ENCODE assay signal across 17 cellular contexts in the genomic region with DNA sequence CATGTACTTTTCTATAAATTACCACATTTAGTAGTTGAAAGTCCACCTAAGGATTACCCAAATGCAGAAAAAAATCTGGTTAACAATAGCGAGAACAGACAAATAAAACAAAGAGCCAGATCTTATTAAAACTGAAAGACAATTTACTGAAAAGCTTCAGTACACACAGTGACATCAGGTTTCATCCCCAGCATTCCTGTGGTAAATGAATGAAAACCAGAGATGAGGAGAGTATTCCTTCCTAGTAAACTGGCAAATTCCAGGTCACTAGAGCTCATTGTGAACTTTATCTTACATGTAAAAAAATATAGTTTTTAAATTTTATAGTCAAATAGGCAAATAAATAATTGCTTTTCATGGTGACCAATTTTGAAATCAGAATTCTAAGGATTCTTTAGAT.
DNase-seq lines count a peak whose midpoint lies in the region; FAIRE-seq and TF ChIP-seq lines count a peak whose summit lies in the region.
"Had no signal": no experiment of that assay in that cellular context is flagged by ENCODE, and none has a peak within 500 bp of the region (broad histone marks: within the 10 kb centered on the region; RNA-seq: fewer than 3 reads in every experiment).

No MANE protein-coding gene starts in this region.

- H4K20me1 ChIP-seq in astrocyte (ENCODE audit: insufficient read depth, low read length), result no peaks in the 10 kb centered on the region
- no peaks in the 10 kb centered on the region for H4K20me1 ChIP-seq in smooth muscle cell (ENCODE audit: low read depth)

- FAIRE-seq in HTR-8/SVneo (lab: Jason Lieb, UNC), result no peak
- FAIRE-seq in astrocyte (lab: Jason Lieb, UNC), result no peak
- FAIRE-seq in GM12892 (lab: Jason Lieb, UNC), result no peak
- FAIRE-seq: A204.1, G401.6, GM19239, H1 had no signal

- H3K79me2 ChIP-seq in astrocyte (ENCODE audit: insufficient read depth, low read length) (no peaks in the 10 kb centered on the region), smooth muscle cell (ENCODE audit: low read depth) (no peaks in the 10 kb centered on the region)

- no peaks in the 10 kb centered on the region for H3K36me3 Mint-ChIP-seq in astrocyte (ENCODE audit: low read depth, unreplicated experiment)
- H3K36me3 Mint-ChIP-seq: CD4-positive, alpha-beta memory T cell had no signal

- H3K36me3 ChIP-seq in astrocyte (ENCODE audit: insufficient read depth, low read length), result no peaks in the 10 kb centered on the region
- no peaks in the 10 kb centered on the region for H3K36me3 ChIP-seq in kidney epithelial cell (ENCODE audit: control insufficient read depth, insufficient read depth, low read length)
- H3K36me3 ChIP-seq in smooth muscle cell (ENCODE audit: low read depth), result no peaks in the 10 kb centered on the region
- H3K36me3 ChIP-seq: HAP-1 had no signal

- H3K9me3 ChIP-seq in astrocyte (ENCODE audit: insufficient read depth, low read depth, low read length), result no peaks in the 10 kb centered on the region
- H3K9me3 ChIP-seq in smooth muscle cell (replicated peaks; ENCODE audit: low read depth), result no peaks in the 10 kb centered on the region
- H3K9me3 ChIP-seq: HAP-1 had no signal

- H3K9me3 Mint-ChIP-seq in astrocyte (ENCODE audit: unreplicated experiment), result no peaks in the 10 kb centered on the region

- no peak for TF ChIP-seq POLR2A in GM12892 (IDR thresholded peaks at IDR 0.05; ENCODE audit: low read depth, low read length)

- no peak overlapping the region for H3K4me2 ChIP-seq in astrocyte (ENCODE audit: low read length)
- H3K4me2 ChIP-seq in smooth muscle cell, result peak overlapping the region; percentile 24

- H3K27me3 Mint-ChIP-seq in astrocyte (ENCODE audit: low read depth, unreplicated experiment), result no peaks in the 10 kb centered on the region
- H3K27me3 Mint-ChIP-seq: B cell; CD4-positive, alpha-beta memory T cell had no signal

- peak; percentile 11 for DNase-seq in HTR-8/SVneo (ENCODE audit: insufficient read length, low spot score)
- DNase-seq in astrocyte (ENCODE audit: low read depth), result no peak
- peak; percentile 37 for DNase-seq in kidney epithelial cell (ENCODE audit: low read depth)
- no peak for DNase-seq in smooth muscle cell (lab: John Stamatoyannopoulos, UW; ENCODE audit: unreplicated experiment)
- no peak for DNase-seq in SK-N-DZ (ENCODE audit: low spot score)
- DNase-seq in GM12892 (ENCODE audit: insufficient read length), result no peak
- no peak for DNase-seq in stimulated activated CD4-positive, alpha-beta T cell treated with anti-CD3 and anti-CD28 coated beads, Interleukin-12 subunit alpha, Interleukin-12 subunit beta, amount 100 ng/mL, for 4 hours
- DNase-seq: C1 segment of cervical spinal cord; CD4-positive, alpha-beta memory T cell; DMS79 treated with DMSO at 0.1 percent for 48 hours; EL had no signal

- no peak overlapping the region for H3K27ac ChIP-seq in astrocyte (ENCODE audit: low read depth, low read length)
- H3K27ac ChIP-seq in smooth muscle cell (ENCODE audit: low read depth), result no peak overlapping the region

- H3K4me3 ChIP-seq in astrocyte (ENCODE audit: insufficient read depth, low read depth, low read length), result no peak overlapping the region
- no peak overlapping the region for H3K4me3 ChIP-seq in kidney epithelial cell (ENCODE audit: low read depth, low read length)
- H3K4me3 ChIP-seq in smooth muscle cell, result no peak overlapping the region
- H3K4me3 ChIP-seq: HAP-1 had no signal

- H3K27me3 ChIP-seq in astrocyte (ENCODE audit: insufficient read depth, low read length), result no peaks in the 10 kb centered on the region
- no peaks in the 10 kb centered on the region for H3K27me3 ChIP-seq in kidney epithelial cell (ENCODE audit: control insufficient read depth, insufficient read depth, low read length)
- H3K27me3 ChIP-seq in smooth muscle cell (ENCODE audit: low read depth), result no peaks in the 10 kb centered on the region

- no peak overlapping the region for H3K4me3 Mint-ChIP-seq in astrocyte (ENCODE audit: unreplicated experiment)
- H3K4me3 Mint-ChIP-seq: B cell; CD4-positive, alpha-beta memory T cell had no signal

- peak overlapping the region; percentile 74 for H3K27ac Mint-ChIP-seq in astrocyte (ENCODE audit: unreplicated experiment)
- H3K27ac Mint-ChIP-seq: B cell; CD4-positive, alpha-beta memory T cell had no signal

- H3K4me1 Mint-ChIP-seq in astrocyte (ENCODE audit: low read depth, unreplicated experiment), result peaks cover 8% of the 10 kb centered on the region
- H3K4me1 Mint-ChIP-seq: B cell; CD4-positive, alpha-beta memory T cell had no signal

- TF ChIP-seq CTCF in astrocyte (IDR thresholded peaks at IDR 0.05; ENCODE audit: insufficient read depth, low read depth, low read length), result no peak
- TF ChIP-seq CTCF in kidney epithelial cell (IDR thresholded peaks at IDR 0.05; ENCODE audit: insufficient read depth, low read length, poor library complexity, severe bottlenecking), result no peak
- TF ChIP-seq CTCF in smooth muscle cell (IDR thresholded peaks at IDR 0.05; ENCODE audit: borderline replicate concordance, insufficient read depth, poor library complexity, severe bottlenecking), result no peak

- H2AFZ ChIP-seq in astrocyte (ENCODE audit: low read depth, low read length), result no peak overlapping the region
- H2AFZ ChIP-seq in smooth muscle cell (ENCODE audit: low read depth), result no peak overlapping the region

- H3K4me1 ChIP-seq in astrocyte (ENCODE audit: insufficient read depth, low read length), result no peaks in the 10 kb centered on the region
- H3K4me1 ChIP-seq in smooth muscle cell (ENCODE audit: low read depth), result peaks cover 6% of the 10 kb centered on the region

- no peaks in the 10 kb centered on the region for H3F3A ChIP-seq in smooth muscle cell (ENCODE audit: low read depth)

- 72% methylated on average over 1 of the region's 1 CpG for WGBS in smooth muscle cell (ENCODE audit: low lambda C conversion rate)

- no peak overlapping the region for H3K9ac ChIP-seq in astrocyte (ENCODE audit: low read length)
- H3K9ac ChIP-seq in smooth muscle cell (ENCODE audit: low read depth), result no peak overlapping the region

Comparison
In these comparisons a context has a peak if more than half of its experiments do, and no peak if none do; other contexts are left out.
1. DNase-seq: peak in HTR-8/SVneo (single experiment) and kidney epithelial cell (single experiment); none in astrocyte (single experiment), smooth muscle cell (single experiment), SK-N-DZ (single experiment), GM12892 (single experiment) and stimulated activated CD4-positive, alpha-beta T cell treated with anti-CD3 and anti-CD28 coated beads, Interleukin-12 subunit alpha, Interleukin-12 subunit beta, amount 100 ng/mL, for 4 hours (single experiment).